In genomic region chr5:57828221-57828620, GRCh38 we compare ENCODE assay signal across 19 cellular contexts.
DNase-seq lines count a peak whose midpoint lies in the region; ATAC-seq, FAIRE-seq and TF ChIP-seq lines count a peak whose summit lies in the region.
"Had no signal": no experiment of that assay in that cellular context is flagged by ENCODE, and none has a peak within 500 bp of the region (broad histone marks: within the 10 kb centered on the region; RNA-seq: fewer than 3 reads in every experiment).

No MANE protein-coding gene starts in this region.

- no peak overlapping the region for H3K4me2 ChIP-seq in PC-9

- H2AFZ ChIP-seq in PC-9: no peak overlapping the region

- H3K79me2 ChIP-seq in PC-9 (ENCODE audit: low read depth): no peaks in the 10 kb centered on the region

- intact Hi-C loops in PC-9 (cut with micrococcal nuclease; ENCODE audit: unreplicated experiment): no loop called here
- intact Hi-C loops in naive thymus-derived CD4-positive, alpha-beta T cell (cut with micrococcal nuclease): no loop called here

- no peaks in the 10 kb centered on the region for H3K36me3 Mint-ChIP-seq in naive thymus-derived CD4-positive, alpha-beta T cell
- H3K36me3 Mint-ChIP-seq: CD8-positive, alpha-beta T cell had no signal

- peaks cover 0 to 2% (median 0%) of the 10 kb centered on the region in 11 donors for H3K9me3 Mint-ChIP-seq in naive thymus-derived CD4-positive, alpha-beta T cell
- H3K9me3 Mint-ChIP-seq: CD8-positive, alpha-beta T cell; HFFc6 had no signal

- H3K4me1 Mint-ChIP-seq in naive thymus-derived CD4-positive, alpha-beta T cell: no peaks in the 10 kb centered on the region

- 0 out of 2 replicates have a peak, but pooled peaks cover 5% of the 10 kb centered on the region for H3K36me3 ChIP-seq in PC-9 (ENCODE audit: low read depth)
- no peaks in the 10 kb centered on the region for H3K36me3 ChIP-seq in naive thymus-derived CD4-positive, alpha-beta T cell (ENCODE audit: control insufficient read depth in 2 of 3, insufficient read depth in 3 of 3, low read length in 3 of 3)
- H3K36me3 ChIP-seq: BE2C had no signal

- POLR2A ChIA-PET in PC-9 (lab: Charles Lee; ENCODE audit: unreplicated experiment): no interaction called here
- POLR2A ChIA-PET in naive thymus-derived CD4-positive, alpha-beta T cell (lab: Charles Lee): no interaction called here

- H3F3A ChIP-seq in PC-9 (ENCODE audit: insufficient read depth, low read depth): peaks cover 32% of the 10 kb centered on the region

- H3K27me3 Mint-ChIP-seq in naive thymus-derived CD4-positive, alpha-beta T cell: peaks cover 0 to 12% (median 7%) of the 10 kb centered on the region in 5 donors

- peaks cover 34% of the 10 kb centered on the region for H3K4me1 ChIP-seq in PC-9 (replicated peaks; ENCODE audit: insufficient read depth)
- H3K4me1 ChIP-seq in naive thymus-derived CD4-positive, alpha-beta T cell (ENCODE audit: control insufficient read depth in 2 of 2, insufficient read depth in 2 of 2, low read length in 2 of 2): no peaks in the 10 kb centered on the region

- H3K4me3 ChIP-seq in fibroblast of the aortic adventitia (ENCODE audit: low read depth, low read length): no peak overlapping the region
- no peak overlapping the region for H3K4me3 ChIP-seq in PC-9
- no peak overlapping the region for H3K4me3 ChIP-seq in naive thymus-derived CD4-positive, alpha-beta T cell (ENCODE audit: low read length)
- H3K4me3 ChIP-seq: K562 had no signal

- H3K9me3 ChIP-seq in PC-9 (ENCODE audit: insufficient read depth, low read depth): peaks cover 23% of the 10 kb centered on the region
- H3K9me3 ChIP-seq in naive thymus-derived CD4-positive, alpha-beta T cell (ENCODE audit: control insufficient read depth in 2 of 3, low read length in 3 of 3): no peaks in the 10 kb centered on the region
- H3K9me3 ChIP-seq: BE2C had no signal

- FAIRE-seq in D721Med (lab: Jason Lieb, UNC): peak; percentile 63
- FAIRE-seq: GM12891, H1, K562 had no signal

- ATAC-seq in GM21423 (IDR thresholded peaks at IDR 0.05; ENCODE audit: unreplicated experiment): no peak
- ATAC-seq in naive thymus-derived CD4-positive, alpha-beta T cell: no peak
- ATAC-seq: CD8-positive, alpha-beta T cell; K562 had no signal

- H3K9me2 ChIP-seq in PC-9 (ENCODE audit: insufficient read depth): no peaks in the 10 kb centered on the region; the same call in 1 of the 2 replicates

- DNase-seq in D721Med (ENCODE audit: insufficient read length, low spot score) (no peak), LHCN-M2 (ENCODE audit: low read depth) (peak; percentile 13), dedifferentiated amniotic fluid mesenchymal stem cell (ENCODE audit: extremely low spot score) (peak; percentile 52), fibroblast of the aortic adventitia (ENCODE audit: low read depth) (peak; percentile 78), PC-9 (no peak), DMS 273 (lab: John Stamatoyannopoulos, UW; ENCODE audit: unreplicated experiment) (no peak)
- DNase-seq in naive thymus-derived CD4-positive, alpha-beta T cell: no peak
- DNase-seq: ACHN; BE2C; CD8-positive, alpha-beta T cell; COR-L47; DMS 273 treated with DMSO at 0.1 percent for 48 hours; HCEC 1CT; HFFc6 had no signal

- BruUV-seq in PC-9 (replicated peaks; lab: Mats Ljungman, UMichigan): no TSS peak

- TF ChIP-seq CTCF in D721Med (IDR thresholded peaks at IDR 0.05; ENCODE audit: insufficient read depth, missing control alignments) (no peak), fibroblast of the aortic adventitia (IDR thresholded peaks at IDR 0.05; ENCODE audit: insufficient read depth, low read length) (no peak), PC-9 (conservative IDR thresholded peaks at IDR 0.05) (no peak)

- no peak overlapping the region for H3K27ac ChIP-seq in PC-9
- no peak overlapping the region for H3K27ac ChIP-seq in naive thymus-derived CD4-positive, alpha-beta T cell (ENCODE audit: low read depth, low read length)
- H3K27ac ChIP-seq: C4-2B had no signal

- no peak overlapping the region for H3K27ac Mint-ChIP-seq in naive thymus-derived CD4-positive, alpha-beta T cell
- H3K27ac Mint-ChIP-seq: CD8-positive, alpha-beta T cell; HFFc6 had no signal

- no peaks in the 10 kb centered on the region for H4K20me1 ChIP-seq in PC-9 (ENCODE audit: insufficient read depth)

- H3K27me3 ChIP-seq in PC-9 (ENCODE audit: insufficient read depth, low read depth): no peaks in the 10 kb centered on the region
- no peaks in the 10 kb centered on the region for H3K27me3 ChIP-seq in naive thymus-derived CD4-positive, alpha-beta T cell (ENCODE audit: control insufficient read depth in 2 of 2, insufficient read depth in 2 of 2, low read length in 2 of 2)
- H3K27me3 ChIP-seq: BE2C had no signal

- CTCF ChIA-PET in PC-9 (lab: Charles Lee): no interaction called here
- CTCF ChIA-PET in naive thymus-derived CD4-positive, alpha-beta T cell (lab: Charles Lee): no interaction called here

- no peak overlapping the region for H3K4me3 Mint-ChIP-seq in naive thymus-derived CD4-positive, alpha-beta T cell
- H3K4me3 Mint-ChIP-seq: CD8-positive, alpha-beta T cell; HFFc6 had no signal

Comparison
In these comparisons a context has a peak if more than half of its experiments do, and no peak if none do; other contexts are left out.
1. DNase-seq: peak in LHCN-M2 (single experiment), dedifferentiated amniotic fluid mesenchymal stem cell (single experiment) and fibroblast of the aortic adventitia (single experiment); none in D721Med (single experiment), PC-9 (0 of 2), DMS 273 (single experiment) and naive thymus-derived CD4-positive, alpha-beta T cell (0 of 9).